Comparison of ENCODE assay signal across 11 cellular contexts in the genomic region with DNA sequence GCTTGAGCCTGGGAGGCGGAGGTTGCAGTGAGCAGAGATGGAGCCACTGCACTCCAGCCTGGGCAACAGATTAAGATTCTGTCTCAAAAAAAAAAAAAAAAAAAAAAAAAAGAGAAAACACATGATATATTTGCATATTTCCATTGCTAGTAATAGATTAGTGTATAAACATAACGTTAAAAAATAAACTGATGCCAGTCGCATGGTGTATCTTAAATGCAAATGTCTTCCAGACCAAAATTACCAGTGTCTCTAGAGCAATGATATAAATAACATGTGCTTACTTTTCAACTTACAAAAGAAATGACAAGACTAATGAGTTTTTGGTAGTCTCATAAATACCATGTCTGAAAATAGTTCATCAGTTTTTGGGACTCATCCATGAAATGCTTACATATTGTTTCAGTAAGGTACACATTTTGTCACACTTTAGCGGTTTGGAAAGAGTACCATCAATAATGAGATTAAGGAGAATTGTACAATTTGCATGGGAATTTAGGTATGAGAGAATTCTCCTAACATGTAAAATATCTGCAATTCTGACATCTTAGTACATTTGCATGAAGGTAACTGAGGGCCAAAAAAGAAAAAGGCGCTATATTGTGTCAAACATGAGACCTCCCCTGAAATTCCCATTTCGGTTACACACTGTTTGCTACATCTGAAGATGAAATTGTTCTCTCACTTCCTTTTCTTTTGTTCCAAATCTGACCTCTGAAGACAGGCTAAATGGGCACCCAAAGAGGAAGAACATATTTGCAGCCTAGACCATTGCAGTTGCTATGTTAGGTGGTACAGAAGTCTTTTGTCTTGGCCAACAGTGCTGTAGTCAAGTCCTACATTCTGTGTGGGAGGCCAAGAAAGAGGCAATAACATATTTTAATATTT. TPM values are rescaled to one million over a fixed set of nuclear protein-coding genes. Genes with fewer than 3 reads are reported as not detected.
DNase-seq lines count a peak whose midpoint lies in the region; ATAC-seq lines count a peak whose summit lies in the region.
"Had no signal": no experiment of that assay in that cellular context is flagged by ENCODE, and none has a peak within 500 bp of the region (broad histone marks: within the 10 kb centered on the region; RNA-seq: fewer than 3 reads in every experiment).

No MANE protein-coding gene starts in this region.

- H2BK12ac ChIP-seq in neuronal stem cell (ENCODE audit: low read length), result no peak overlapping the region

- H2AK5ac ChIP-seq in neuronal stem cell (ENCODE audit: low read depth, low read length), result no peak overlapping the region

- DNase-seq in midbrain (lab: John Stamatoyannopoulos, UW) (peak; percentile 36), NCI-H1092 treated with DMSO at 0.1 percent for 48 hours (lab: John Stamatoyannopoulos, UW) (no peak), NCI-H1417 (lab: John Stamatoyannopoulos, UW) (no peak), neuronal stem cell (ENCODE audit: low spot score) (no peak)
- no peak for DNase-seq in activated CD8-positive, alpha-beta memory T cell treated with anti-CD3 and anti-CD28 coated beads, Interleukin-2, amount 50 U/mL, for 48 hours
- DNase-seq: activated gamma-delta T cell treated with Interleukin-2 at 50 U/mL for 16 hours, DND-41, kidney had no signal

- no peaks in the 10 kb centered on the region for H3K79me1 ChIP-seq in neuronal stem cell (ENCODE audit: low read depth, low read length)

- H3K27me3 ChIP-seq in neuronal stem cell (ENCODE audit: control insufficient read depth in 3 of 3, insufficient read depth in 3 of 3, low read depth in 1 of 3, low read length in 3 of 3), result no peaks in the 10 kb centered on the region

- H2BK15ac ChIP-seq in neuronal stem cell (ENCODE audit: low read length), result no peak overlapping the region

- peak; percentile 75 for ATAC-seq in GM18861 (IDR thresholded peaks at IDR 0.05; ENCODE audit: unreplicated experiment)
- peak; percentile 79 for ATAC-seq in GM21717 (IDR thresholded peaks at IDR 0.05; ENCODE audit: unreplicated experiment)
- peak; percentile 56 for ATAC-seq in HG03571 (IDR thresholded peaks at IDR 0.05; ENCODE audit: unreplicated experiment)

- no peaks in the 10 kb centered on the region for H3K9me3 ChIP-seq in neuronal stem cell (replicated peaks in 1 of 2; ENCODE audit: control insufficient read depth in 2 of 2, insufficient read depth in 1 of 2, low read depth in 1 of 2, low read length in 2 of 2)

- no CpG with 5 or more reads among the region's 6 CpGs for WGBS in neuronal stem cell (ENCODE audit: extremely low coverage in 2 of 2, insufficient read length in 2 of 2, insufficient replicate concordance in 1 of 2), 2 donors

- H3K18ac ChIP-seq in neuronal stem cell (ENCODE audit: low read length), result no peak overlapping the region

- no peak overlapping the region for H2AFZ ChIP-seq in neuronal stem cell (ENCODE audit: low read length)

- H2BK5ac ChIP-seq in neuronal stem cell (ENCODE audit: low read length), result no peak overlapping the region

- no peak overlapping the region for H3K23ac ChIP-seq in neuronal stem cell (ENCODE audit: low read depth, low read length, poor library complexity)

- H3K27ac ChIP-seq in neuronal stem cell (replicated peaks; ENCODE audit: low read length), result no peak overlapping the region

- no peaks in the 10 kb centered on the region for H3K36me3 ChIP-seq in neuronal stem cell (replicated peaks in 1 of 2; ENCODE audit: control insufficient read depth in 2 of 2, insufficient read depth in 2 of 2, low read length in 2 of 2)

- H4K91ac ChIP-seq in neuronal stem cell (ENCODE audit: low read depth, low read length, poor library complexity), result no peak overlapping the region

- peaks cover 0 to 4% of the 10 kb centered on the region in 2 donors for H3K4me1 ChIP-seq in neuronal stem cell (ENCODE audit: control insufficient read depth in 2 of 2, insufficient read depth in 1 of 2, low read depth in 1 of 2, low read length in 2 of 2)

- H3K14ac ChIP-seq in neuronal stem cell (ENCODE audit: low read length), result no peak overlapping the region

- H2BK120ac ChIP-seq in neuronal stem cell (ENCODE audit: low read depth, low read length), result no peak overlapping the region

- no peak overlapping the region for H3K4me3 ChIP-seq in neuronal stem cell (ENCODE audit: low read length in 2 of 2)

- H3K4me2 ChIP-seq in neuronal stem cell (ENCODE audit: insufficient read depth, low read length, poor library complexity, severe bottlenecking), result no peak overlapping the region

- H3K9ac ChIP-seq in neuronal stem cell (ENCODE audit: low read depth, low read length, poor library complexity), result no peak overlapping the region

- H4K8ac ChIP-seq in neuronal stem cell (ENCODE audit: low read depth, low read length), result no peak overlapping the region

- no peak overlapping the region for H3K4ac ChIP-seq in neuronal stem cell (ENCODE audit: low read length)

RNA-seq across cellular contexts. Expression of gene PIP4K2A, which starts 51.5 kb away (rescaled TPM):
- 20.6 TPM for polyA plus RNA-seq in neuronal stem cell (2013, experiment 1 of 2)
- polyA plus RNA-seq in neuronal stem cell (2013, experiment 2 of 2), result 21.3 TPM
